ENCODE assay signal across 8 cellular contexts in genomic region chr4:139978692-139979091, GRCh38.
A peak's percentile ranks its signal among the peaks of the same experiment; 100 is the strongest.
DNase-seq lines count a peak whose midpoint lies in the region; ATAC-seq lines count a peak whose summit lies in the region.

No MANE protein-coding gene starts in this region.

- peaks cover 2% of the 10 kb centered on the region for H3K36me3 Mint-ChIP-seq in T-cell

- peaks cover 14% of the 10 kb centered on the region; the same call in 1 of the 2 replicates for H3K36me3 ChIP-seq in BLaER1

- peak; percentile 95 for ATAC-seq in GM18873 (IDR thresholded peaks at IDR 0.05; ENCODE audit: low FRiP score, unreplicated experiment)
- ATAC-seq in HG03045 (IDR thresholded peaks at IDR 0.05; ENCODE audit: unreplicated experiment) = peak; percentile 95
- peak in 3 of 4 experiments; percentile 33 to 42 (median 40) for ATAC-seq in T-cell (replicated peaks in 1 of 4)

- H3K4me3 Mint-ChIP-seq in T-cell = no peak overlapping the region

- H3K4me3 ChIP-seq in BLaER1 = peak overlapping the region; percentile 6; the same call in 1 of the 2 replicates

- no peaks in the 10 kb centered on the region for H4K20me1 ChIP-seq in BLaER1

- H3K27me3 ChIP-seq in BLaER1 = no peaks in the 10 kb centered on the region

- CTCF ChIA-PET in T-cell (lab: Charles Lee) = interaction anchor here in 1 of 2 donors (0.6 to 0.9 kb wide), 2 partner anchors 31 to 91 kb away, joined by 4 to 10 read pairs; no protein-coding TSS in a partner anchor

- peak overlapping the region; percentile 77 for H3K4me2 ChIP-seq in BLaER1

- 0 out of 2 replicates have a peak overlapping the region, but pooled peaks have one; percentile 50 for H3K27ac ChIP-seq in BLaER1

- peaks cover 12 to 18% (median 16%) of the 10 kb centered on the region in 3 donors for H3K4me1 Mint-ChIP-seq in T-cell

- H3K9me3 Mint-ChIP-seq in T-cell = no peaks in the 10 kb centered on the region

- no peak overlapping the region for H3K9ac ChIP-seq in BLaER1

- POLR2A ChIA-PET in T-cell (lab: Charles Lee) = no interaction called here

- no peaks in the 10 kb centered on the region for H3K9me3 ChIP-seq in BLaER1

- no peaks in the 10 kb centered on the region for H3K27me3 Mint-ChIP-seq in T-cell

- DNase-seq in T-cell = peak in 1 of 34 experiments; percentile 10
- DNase-seq in C1 segment of cervical spinal cord (lab: John Stamatoyannopoulos, UW) = no peak
- no peak for DNase-seq in NCI-H187 (lab: John Stamatoyannopoulos, UW)
- DNase-seq in SW480 (ENCODE audit: low spot score) = no peak
- DNase-seq in NCI-H748 treated with DMSO at 0.1 percent for 48 hours (lab: John Stamatoyannopoulos, UW) = no peak

- H3K27ac Mint-ChIP-seq in T-cell = peak overlapping the region in 1 of 2 donors; percentile 23

- H3K4me1 ChIP-seq in BLaER1 = peaks cover 63% of the 10 kb centered on the region

Comparison
In these comparisons a context has a peak if more than half of its experiments do, and no peak if none do; other contexts are left out.
1. ATAC-seq: peak in every context shown above with its lines; median percentile 95 in GM18873; 95 in HG03045; 40 in T-cell.